Comparison of ENCODE assay signal across 1 cellular context in the genomic region with DNA sequence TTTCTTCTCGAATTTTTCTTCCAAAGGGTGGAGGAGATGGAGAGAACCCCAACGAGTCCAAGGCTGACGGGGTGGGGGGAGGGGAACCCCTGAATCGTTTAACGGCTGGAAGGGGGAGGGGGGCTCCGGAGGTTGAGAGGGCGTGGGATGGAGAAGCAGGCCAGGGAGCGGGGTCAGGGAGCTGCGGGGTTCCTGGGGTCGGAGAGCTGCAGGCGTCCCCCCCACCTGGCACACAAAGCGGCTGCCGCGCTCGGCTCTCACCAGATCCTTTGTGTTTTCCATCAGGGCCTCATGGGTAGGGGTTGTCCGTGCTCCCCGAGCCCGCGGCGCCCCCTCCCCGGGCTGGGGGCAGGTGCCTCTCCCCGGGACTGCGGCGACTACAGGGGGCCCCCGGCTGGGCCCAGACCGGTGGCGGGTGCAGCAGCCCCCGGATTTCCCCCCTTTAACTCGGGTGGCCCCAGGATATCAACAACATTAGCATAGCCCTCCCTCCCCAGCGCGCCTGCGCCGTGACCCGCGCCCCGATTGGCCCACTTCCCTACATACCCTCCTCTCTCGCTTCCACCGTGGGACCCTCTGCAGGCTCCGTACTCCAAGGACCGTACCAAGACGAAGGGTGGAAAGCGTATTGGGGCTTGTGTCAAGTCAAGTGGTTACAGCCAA.
TF ChIP-seq lines count a peak whose summit lies in the region.

A gene (minus strand): TSS at position 476 of the 663 bp plus-strand sequence. CDS start 34,888 bp downstream, outside the sequence.

TF ChIP-seq in K562, 482 proteins besides CTCF, POLR2A, EP300 and RAD21 (continued from another document):
- TF ChIP-seq, protein P1, sequence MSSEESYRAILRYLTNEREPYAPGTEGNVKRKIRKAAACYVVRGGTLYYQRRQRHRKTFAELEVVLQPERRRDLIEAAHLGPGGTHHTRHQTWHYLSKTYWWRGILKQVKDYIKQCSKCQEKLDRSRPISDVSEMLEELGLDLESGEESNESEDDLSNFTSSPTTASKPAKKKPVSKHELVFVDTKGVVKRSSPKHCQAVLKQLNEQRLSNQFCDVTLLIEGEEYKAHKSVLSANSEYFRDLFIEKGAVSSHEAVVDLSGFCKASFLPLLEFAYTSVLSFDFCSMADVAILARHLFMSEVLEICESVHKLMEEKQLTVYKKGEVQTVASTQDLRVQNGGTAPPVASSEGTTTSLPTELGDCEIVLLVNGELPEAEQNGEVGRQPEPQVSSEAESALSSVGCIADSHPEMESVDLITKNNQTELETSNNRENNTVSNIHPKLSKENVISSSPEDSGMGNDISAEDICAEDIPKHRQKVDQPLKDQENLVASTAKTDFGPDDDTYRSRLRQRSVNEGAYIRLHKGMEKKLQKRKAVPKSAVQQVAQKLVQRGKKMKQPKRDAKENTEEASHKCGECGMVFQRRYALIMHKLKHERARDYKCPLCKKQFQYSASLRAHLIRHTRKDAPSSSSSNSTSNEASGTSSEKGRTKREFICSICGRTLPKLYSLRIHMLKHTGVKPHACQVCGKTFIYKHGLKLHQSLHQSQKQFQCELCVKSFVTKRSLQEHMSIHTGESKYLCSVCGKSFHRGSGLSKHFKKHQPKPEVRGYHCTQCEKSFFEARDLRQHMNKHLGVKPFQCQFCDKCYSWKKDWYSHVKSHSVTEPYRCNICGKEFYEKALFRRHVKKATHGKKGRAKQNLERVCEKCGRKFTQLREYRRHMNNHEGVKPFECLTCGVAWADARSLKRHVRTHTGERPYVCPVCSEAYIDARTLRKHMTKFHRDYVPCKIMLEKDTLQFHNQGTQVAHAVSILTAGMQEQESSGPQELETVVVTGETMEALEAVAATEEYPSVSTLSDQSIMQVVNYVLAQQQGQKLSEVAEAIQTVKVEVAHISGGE (CRISPR knock-in tag; IDR thresholded peaks at IDR 0.05): 0 out of 6 replicates have a peak, but pooled peaks of 1 of the 3 experiments have one; percentile 11
